25 cellular contexts compared by ENCODE assay signal in the genomic region with DNA sequence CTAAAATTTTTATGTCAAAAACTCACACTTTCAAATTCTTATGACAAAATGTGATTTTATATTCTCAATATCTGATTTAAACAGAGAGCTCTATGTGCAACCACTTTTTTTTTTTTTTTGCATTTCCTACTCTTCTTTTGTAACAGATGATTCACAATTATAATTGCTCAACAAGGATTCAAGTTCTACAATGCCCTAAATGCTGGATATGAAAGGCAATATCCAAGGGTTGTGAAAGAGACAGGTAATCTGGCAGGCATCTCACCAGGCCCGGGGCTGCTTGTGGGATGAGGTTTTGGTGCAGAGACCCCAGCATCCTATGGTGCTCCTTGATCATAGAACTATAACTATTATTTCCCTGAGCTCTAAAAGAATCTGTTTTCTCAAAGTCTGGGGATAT.
DNase-seq lines count a peak whose midpoint lies in the region; ATAC-seq and TF ChIP-seq lines count a peak whose summit lies in the region.
"Had no signal": no experiment of that assay in that cellular context is flagged by ENCODE, and none has a peak within 500 bp of the region (broad histone marks: within the 10 kb centered on the region; RNA-seq: fewer than 3 reads in every experiment).

No MANE protein-coding gene starts in this region.

- no peak overlapping the region for H3K9ac ChIP-seq in GM23248
- H3K9ac ChIP-seq: parathyroid adenoma had no signal

- no peaks in the 10 kb centered on the region for H3K27me3 ChIP-seq in GM23248 (replicated peaks; ENCODE audit: insufficient read depth)
- H3K27me3 ChIP-seq: sigmoid colon, SJCRH30, suprapubic skin had no signal

- H3K4me1 ChIP-seq in GM23248 (ENCODE audit: insufficient read depth): peaks cover 6% of the 10 kb centered on the region; the same call in 1 of the 2 replicates
- H3K4me1 ChIP-seq: parathyroid adenoma, SJCRH30, suprapubic skin had no signal

- WGBS in GM23248 (ENCODE audit: low coverage in 1 of 2, low lambda C conversion rate in 2 of 2, missing lambda C conversion rate in 2 of 2), 2 experiments: 48 to 62% methylated on average over 1 of the region's 1 CpG

- H3K9me3 Mint-ChIP-seq in activated T-cell treated with anti-CD3 and anti-CD28 coated beads, Interleukin-2, amount 50 U/mL, for 24 hours: no peaks in the 10 kb centered on the region
- H3K9me3 Mint-ChIP-seq: activated CD4-positive, alpha-beta memory T cell treated with anti-CD3 and anti-CD28 coated beads for 36 hours; activated naive CD4-positive, alpha-beta T cell treated with anti-CD3 and anti-CD28 coated beads, Interleukin-2, amount 10 ng/mL, durations not matched to agents 7 days and 5 days; neural crest cell; stimulated activated naive B cell treated with anti-CD40 and anti-IgM and Interleukin-4, amounts not matched to agents 10 μg/mL and 1 μg/mL and 100 μg/mL, for 72 hours had no signal

- ATAC-seq in esophagus mucosa: peak; percentile 39
- ATAC-seq: stimulated activated naive B cell treated with anti-CD40 and anti-IgM and Interleukin-4, amounts not matched to agents 10 μg/mL and 1 μg/mL and 100 μg/mL, for 72 hours; T-cell had no signal

- H3K27ac ChIP-seq in GM23248 (no peak overlapping the region), VCaP (peak overlapping the region; percentile 61)
- H3K27ac ChIP-seq: parathyroid adenoma, sigmoid colon, SJCRH30, suprapubic skin had no signal

- H3K27ac Mint-ChIP-seq in activated T-cell treated with anti-CD3 and anti-CD28 coated beads, Interleukin-2, amount 50 U/mL, for 24 hours: no peak overlapping the region
- H3K27ac Mint-ChIP-seq: activated CD4-positive, alpha-beta memory T cell treated with anti-CD3 and anti-CD28 coated beads for 36 hours; activated naive CD4-positive, alpha-beta T cell treated with anti-CD3 and anti-CD28 coated beads, Interleukin-2, amount 10 ng/mL, durations not matched to agents 7 days and 5 days; CD4-positive, CD25-positive, alpha-beta regulatory T cell; stimulated activated naive B cell treated with anti-CD40 and anti-IgM and Interleukin-4, amounts not matched to agents 10 μg/mL and 1 μg/mL and 100 μg/mL, for 72 hours; T-cell had no signal

- DNase-seq in GM23248: peak; percentile 50
- peak; percentile 85 for DNase-seq in renal cortical epithelial cell (ENCODE audit: low read depth)
- DNase-seq in T-helper 2 cell: no peak
- DNase-seq in activated T-cell treated with anti-CD3 and anti-CD28 coated beads, Interleukin-2, amount 50 U/mL, for 24 hours: no peak
- DNase-seq in medulla oblongata (ENCODE audit: extremely low spot score): no peak
- DNase-seq: activated CD4-positive, alpha-beta memory T cell treated with anti-CD3 and anti-CD28 coated beads for 36 hours; activated CD4-positive, CD25-positive, alpha-beta regulatory T cell treated with anti-CD3 and anti-CD28 coated beads, Interleukin-2, amount 50 U/mL, for 72 hours; activated CD8-positive, alpha-beta memory T cell treated with anti-CD3 and anti-CD28 coated beads, Interleukin-2, amount 50 U/mL, for 4 hours; activated naive CD4-positive, alpha-beta T cell treated with anti-CD3 and anti-CD28 coated beads, Interleukin-2, amount 10 ng/mL, durations not matched to agents 7 days and 5 days; CD4-positive, CD25-positive, alpha-beta regulatory T cell; dermis blood vessel endothelial cell; head of caudate nucleus; IMR-90; NCI-H1092; NCI-H187; sigmoid colon; SJCRH30; stimulated activated CD4-positive, alpha-beta T cell treated with anti-CD3 and anti-CD28 coated beads, Interleukin-4, amount 100 ng/mL, for 4 hours; stimulated activated naive B cell treated with anti-CD40 and anti-IgM and Interleukin-4, amounts not matched to agents 10 μg/mL and 1 μg/mL and 100 μg/mL, for 72 hours; T-cell had no signal

- no peak overlapping the region for H3K4me2 ChIP-seq in GM23248 (ENCODE audit: unreplicated experiment)

- H3F3A ChIP-seq in GM23248 (ENCODE audit: insufficient read depth): 0 out of 2 replicates have a peak, but pooled peaks cover 4% of the 10 kb centered on the region

- no peaks in the 10 kb centered on the region for H3K36me3 ChIP-seq in GM23248 (ENCODE audit: low read depth)
- H3K36me3 ChIP-seq: sigmoid colon, SJCRH30, suprapubic skin had no signal

- no peaks in the 10 kb centered on the region for H3K79me2 ChIP-seq in GM23248 (ENCODE audit: insufficient read depth)
- H3K79me2 ChIP-seq: parathyroid adenoma had no signal

- H3K4me3 ChIP-seq in GM23248: no peak overlapping the region
- H3K4me3 ChIP-seq: sigmoid colon, SJCRH30, suprapubic skin had no signal

- in situ Hi-C loops in GM23248 (cut with MboI): no loop called here

- TF ChIP-seq CTCF in VCaP (conservative IDR thresholded peaks at IDR 0.05): no peak

- H2AFZ ChIP-seq in GM23248: no peak overlapping the region
- H2AFZ ChIP-seq: parathyroid adenoma had no signal

- H3K4me3 Mint-ChIP-seq in activated T-cell treated with anti-CD3 and anti-CD28 coated beads, Interleukin-2, amount 50 U/mL, for 24 hours: no peak overlapping the region
- H3K4me3 Mint-ChIP-seq: activated CD4-positive, alpha-beta memory T cell treated with anti-CD3 and anti-CD28 coated beads for 36 hours; activated naive CD4-positive, alpha-beta T cell treated with anti-CD3 and anti-CD28 coated beads, Interleukin-2, amount 10 ng/mL, durations not matched to agents 7 days and 5 days; CD4-positive, CD25-positive, alpha-beta regulatory T cell; neural crest cell; stimulated activated naive B cell treated with anti-CD40 and anti-IgM and Interleukin-4, amounts not matched to agents 10 μg/mL and 1 μg/mL and 100 μg/mL, for 72 hours; T-cell had no signal

- H4K20me1 ChIP-seq in GM23248 (ENCODE audit: insufficient read depth): no peaks in the 10 kb centered on the region; the same call in 1 of the 2 replicates

- H3K4me1 Mint-ChIP-seq in activated T-cell treated with anti-CD3 and anti-CD28 coated beads, Interleukin-2, amount 50 U/mL, for 24 hours (ENCODE audit: low read depth): no peaks in the 10 kb centered on the region
- H3K4me1 Mint-ChIP-seq: activated naive CD4-positive, alpha-beta T cell treated with anti-CD3 and anti-CD28 coated beads, Interleukin-2, amount 10 ng/mL, durations not matched to agents 7 days and 5 days; CD4-positive, CD25-positive, alpha-beta regulatory T cell; neural crest cell; stimulated activated naive B cell treated with anti-CD40 and anti-IgM and Interleukin-4, amounts not matched to agents 10 μg/mL and 1 μg/mL and 100 μg/mL, for 72 hours; T-cell had no signal

- H3K36me3 Mint-ChIP-seq in activated T-cell treated with anti-CD3 and anti-CD28 coated beads, Interleukin-2, amount 50 U/mL, for 24 hours (ENCODE audit: low read depth): no peaks in the 10 kb centered on the region
- H3K36me3 Mint-ChIP-seq: activated CD4-positive, alpha-beta memory T cell treated with anti-CD3 and anti-CD28 coated beads for 36 hours; activated naive CD4-positive, alpha-beta T cell treated with anti-CD3 and anti-CD28 coated beads, Interleukin-2, amount 10 ng/mL, durations not matched to agents 7 days and 5 days; CD4-positive, CD25-positive, alpha-beta regulatory T cell; stimulated activated naive B cell treated with anti-CD40 and anti-IgM and Interleukin-4, amounts not matched to agents 10 μg/mL and 1 μg/mL and 100 μg/mL, for 72 hours; T-cell had no signal

- no peaks in the 10 kb centered on the region for H3K9me3 ChIP-seq in GM23248 (ENCODE audit: low read depth)
- H3K9me3 ChIP-seq: sigmoid colon, SJCRH30, suprapubic skin had no signal

- no peaks in the 10 kb centered on the region for H3K27me3 Mint-ChIP-seq in activated T-cell treated with anti-CD3 and anti-CD28 coated beads, Interleukin-2, amount 50 U/mL, for 24 hours
- H3K27me3 Mint-ChIP-seq: activated CD4-positive, alpha-beta memory T cell treated with anti-CD3 and anti-CD28 coated beads for 36 hours; activated naive CD4-positive, alpha-beta T cell treated with anti-CD3 and anti-CD28 coated beads, Interleukin-2, amount 10 ng/mL, durations not matched to agents 7 days and 5 days; CD4-positive, CD25-positive, alpha-beta regulatory T cell; stimulated activated naive B cell treated with anti-CD40 and anti-IgM and Interleukin-4, amounts not matched to agents 10 μg/mL and 1 μg/mL and 100 μg/mL, for 72 hours had no signal

- H3K9me2 ChIP-seq in GM23248 (ENCODE audit: insufficient read depth): no peaks in the 10 kb centered on the region

Comparison
In these comparisons a context has a peak if more than half of its experiments do, and no peak if none do; other contexts are left out.
1. DNase-seq: peak in GM23248 (single experiment) and renal cortical epithelial cell (single experiment); none in T-helper 2 cell (0 of 5), activated T-cell treated with anti-CD3 and anti-CD28 coated beads, Interleukin-2, amount 50 U/mL, for 24 hours (single experiment) and medulla oblongata (single experiment).